In genomic region chr17:82443465-82444283, GRCh38 we compare ENCODE assay signal across 1 cellular context.
TF ChIP-seq lines count a peak whose summit lies in the region.

No MANE protein-coding gene starts in this region.

TF ChIP-seq in GM12878, 131 proteins besides CTCF, POLR2A, EP300 and RAD21:
- TF ChIP-seq RUNX3 (IDR thresholded peaks at IDR 0.05; ENCODE audit: low read length), result peak; percentile 27; the same call in 1 of the 2 replicates
- no peak for TF ChIP-seq RB1 (IDR thresholded peaks at IDR 0.05; ENCODE audit: borderline replicate concordance)
- peak; percentile 19; the same call in 1 of the 2 replicates for TF ChIP-seq POLR2AphosphoS5 (IDR thresholded peaks at IDR 0.05; ENCODE audit: low read length)
- TF ChIP-seq YBX1 (IDR thresholded peaks at IDR 0.05), result no peak
